14 cellular contexts compared by ENCODE assay signal in genomic region chr14:75267141-75267601, GRCh38. TPM values are rescaled to one million over a fixed set of nuclear protein-coding genes. Genes with fewer than 3 reads are reported as not detected.
DNase-seq lines count a peak whose midpoint lies in the region; ATAC-seq and TF ChIP-seq lines count a peak whose summit lies in the region.
"Had no signal": no experiment of that assay in that cellular context is flagged by ENCODE, and none has a peak within 500 bp of the region (broad histone marks: within the 10 kb centered on the region; RNA-seq: fewer than 3 reads in every experiment).

No MANE protein-coding gene starts in this region.

- peak; percentile 41 for ATAC-seq in left ventricle myocardium superior
- no peak for ATAC-seq in CD4-positive, alpha-beta T cell (ENCODE audit: poor library complexity)
- ATAC-seq: foreskin keratinocyte had no signal

- intact Hi-C loops in ascending aorta (cut with DNase I) (loop anchor here (1.0 kb wide), 1 partner anchor 9 kb away; no protein-coding TSS in a partner anchor), left ventricle myocardium superior (cut with micrococcal nuclease) (no loop called here), prostate gland (cut with DNase I) (no loop called here)
- intact Hi-C loops in CD4-positive, alpha-beta T cell (cut with DNase I, micrococcal nuclease), result no loop called here

- peaks cover 10% of the 10 kb centered on the region for H3K4me1 ChIP-seq in ACC112 (ENCODE audit: control insufficient read depth, insufficient read depth, low read length, unreplicated experiment)
- peaks cover 8 to 25% of the 10 kb centered on the region in 2 donors for H3K4me1 ChIP-seq in ascending aorta
- no peaks in the 10 kb centered on the region for H3K4me1 ChIP-seq in prostate gland (replicated peaks)
- H3K4me1 ChIP-seq: foreskin keratinocyte had no signal

- no peak for DNase-seq in ascending aorta (ENCODE audit: low spot score in 2 of 2)
- no peak for DNase-seq in left ventricle myocardium superior
- no peak for DNase-seq in prostate gland (ENCODE audit: low spot score)
- DNase-seq in activated CD4-positive, alpha-beta T cell treated with anti-CD3 and anti-CD28 coated beads for 48 hours, result no peak
- no peak for DNase-seq in OCI-M2 (lab: John Stamatoyannopoulos, UW; ENCODE audit: unreplicated experiment)
- DNase-seq in activated CD4-positive, alpha-beta T cell treated with anti-CD3 and anti-CD28 coated beads for 1 hour, result no peak
- no peak for DNase-seq in CD4-positive, alpha-beta T cell
- DNase-seq: activated effector memory CD4-positive, alpha-beta T cell treated with anti-CD3 and anti-CD28 coated beads, Interleukin-2, amount 50 U/mL, for 16 hours; foreskin keratinocyte; NCI-H526 treated with DMSO at 0.1 percent for 48 hours; occipital lobe; T1000 had no signal

- H3K4me3 Mint-ChIP-seq in CD4-positive, alpha-beta T cell, result no peak overlapping the region

- peaks cover 3% of the 10 kb centered on the region for H3K4me1 Mint-ChIP-seq in CD4-positive, alpha-beta T cell (ENCODE audit: low read depth)

- no peaks in the 10 kb centered on the region for H3K79me2 ChIP-seq in ACC112 (ENCODE audit: control insufficient read depth, insufficient read depth, low read length, unreplicated experiment)

- H3K27me3 ChIP-seq in ACC112 (ENCODE audit: insufficient read depth, low read length), result no peaks in the 10 kb centered on the region
- no peaks in the 10 kb centered on the region for H3K27me3 ChIP-seq in ascending aorta
- H3K27me3 ChIP-seq in prostate gland (replicated peaks; ENCODE audit: insufficient read depth), result no peaks in the 10 kb centered on the region
- H3K27me3 ChIP-seq in CD4-positive, alpha-beta T cell (ENCODE audit: control insufficient read depth, insufficient read depth, low read length), result no peaks in the 10 kb centered on the region
- H3K27me3 ChIP-seq: foreskin keratinocyte had no signal

- POLR2A ChIA-PET in CD4-positive, alpha-beta T cell (lab: Charles Lee), result interaction anchor here (1.1 kb wide), 1 partner anchor 19 kb away, joined by 5 read pairs; no protein-coding TSS in a partner anchor

- H2AFZ ChIP-seq in ACC112 (ENCODE audit: low read length, unreplicated experiment), result peak overlapping the region; percentile 74

- no peak for TF ChIP-seq POLR2A in prostate gland (IDR thresholded peaks at IDR 0.05)

- H3K9me3 ChIP-seq in ascending aorta, result no peaks in the 10 kb centered on the region
- no peaks in the 10 kb centered on the region for H3K9me3 ChIP-seq in prostate gland
- H3K9me3 ChIP-seq in CD4-positive, alpha-beta T cell (ENCODE audit: control insufficient read depth, low read length), result no peaks in the 10 kb centered on the region
- H3K9me3 ChIP-seq: A549 had no signal

- H3K36me3 ChIP-seq in ACC112 (ENCODE audit: insufficient read depth, low read length), result no peaks in the 10 kb centered on the region
- no peaks in the 10 kb centered on the region for H3K36me3 ChIP-seq in ascending aorta
- H3K36me3 ChIP-seq in prostate gland, result no peaks in the 10 kb centered on the region

- H3K4me3 ChIP-seq in ACC112 (ENCODE audit: low read depth, low read length), result no peak overlapping the region
- H3K4me3 ChIP-seq in ascending aorta, result no peak overlapping the region
- no peak overlapping the region for H3K4me3 ChIP-seq in prostate gland
- H3K4me3 ChIP-seq: A549 had no signal

- no peak for TF ChIP-seq CTCF in ascending aorta (IDR thresholded peaks at IDR 0.05)
- no peak for TF ChIP-seq CTCF in prostate gland (IDR thresholded peaks at IDR 0.05)
- TF ChIP-seq CTCF in CD4-positive, alpha-beta T cell (IDR thresholded peaks at IDR 0.05), result no peak

- 4% methylated on average over 2 of the region's 2 CpGs for WGBS in prostate gland

- H3K9me3 Mint-ChIP-seq in CD4-positive, alpha-beta T cell, result no peaks in the 10 kb centered on the region

- no peak overlapping the region for H3K27ac Mint-ChIP-seq in CD4-positive, alpha-beta T cell

- CTCF ChIA-PET in CD4-positive, alpha-beta T cell (lab: Charles Lee), result interaction anchor here (0.6 to 1.1 kb wide), 3 partner anchors 22 to 188 kb away, joined by 3 to 4 read pairs (median 3); no protein-coding TSS in a partner anchor

- H3K27ac ChIP-seq in ACC112 (ENCODE audit: low read depth, low read length) (peak overlapping the region; percentile 58; the same call in 1 of the 2 replicates), ascending aorta (peak overlapping the region; percentile 87 to 89), prostate gland (peak overlapping the region; percentile 39 to 61)
- H3K27ac ChIP-seq in CD4-positive, alpha-beta T cell (ENCODE audit: low read depth, low read length), result no peak overlapping the region
- H3K27ac ChIP-seq: A549, foreskin keratinocyte had no signal

- peaks cover 3% of the 10 kb centered on the region for H3K27me3 Mint-ChIP-seq in CD4-positive, alpha-beta T cell

- no peaks in the 10 kb centered on the region for H3K36me3 Mint-ChIP-seq in CD4-positive, alpha-beta T cell (ENCODE audit: low read depth)

RNA-seq across cellular contexts. Expression of gene FOS, which starts 11.5 kb away (rescaled TPM):
- 4,268 TPM for total RNA-seq in ascending aorta
- 25.4 TPM for total RNA-seq in left ventricle myocardium superior
- 100 to 1,000 TPM in 1 of 2 donors, 10 to 100 TPM in 1; 73.9 to 127 TPM for total RNA-seq in prostate gland
- total RNA-seq in CD4-positive, alpha-beta T cell, result 1,000 to 10,000 TPM; 1,565 to 1,685 TPM

Comparison
In these comparisons a context has a peak if more than half of its experiments do, and no peak if none do; other contexts are left out.
1. RNA of gene FOS, which starts 11.5 kb away (total RNA-seq): 4,268 TPM in ascending aorta (single experiment) and 1,565 to 1,685 TPM in CD4-positive, alpha-beta T cell; 73.9 to 127 TPM in prostate gland and 25.4 TPM in left ventricle myocardium superior (single experiment); every median in the first group is over 10 times any median in the second.